In genomic region chr1:223678841-223679240, GRCh38 we compare ENCODE assay signal across 1 cellular context.
TF ChIP-seq lines count a peak whose summit lies in the region.

No MANE protein-coding gene starts in this region.

TF ChIP-seq in K562, 482 proteins besides CTCF, POLR2A, EP300 and RAD21 (continued from another document and continues in another):
- TF ChIP-seq COPS2 (conservative IDR thresholded peaks at IDR 0.05) (no peak), MYC (IDR thresholded peaks at IDR 0.05; ENCODE audit: low read depth, low read length) (peak; percentile 53; the same call in 1 of the 2 replicates), MYC (CRISPR knock-in tag; IDR thresholded peaks at IDR 0.05; ENCODE audit: borderline replicate concordance, low read depth) (no peak), ZKSCAN1 (IDR thresholded peaks at IDR 0.05; ENCODE audit: low read depth, low read length) (no peak), CBX1 (IDR thresholded peaks at IDR 0.05; ENCODE audit: low read depth) (no peak), RBFOX2 (IDR thresholded peaks at IDR 0.05; ENCODE audit: low read depth, low read length) (no peak), TRIM28 (IDR thresholded peaks at IDR 0.05) (peak; percentile 68), BRCA1 (IDR thresholded peaks at IDR 0.05) (no peak), BRCA1 (CRISPR knock-in tag; IDR thresholded peaks at IDR 0.05) (no peak), NCOA6 (IDR thresholded peaks at IDR 0.05) (no peak), TAF7 (tag; IDR thresholded peaks at IDR 0.05) (no peak), CXXC5 (CRISPR knock-in tag; IDR thresholded peaks at IDR 0.05) (peak; percentile 77), SIN3B (IDR thresholded peaks at IDR 0.05; ENCODE audit: low read depth) (no peak), WHSC1 (IDR thresholded peaks at IDR 0.05; ENCODE audit: low read length) (no peak), SMARCA5 (IDR thresholded peaks at IDR 0.05) (no peak), C11orf30 (IDR thresholded peaks at IDR 0.05; ENCODE audit: low read depth) (no peak), RCOR1 (IDR thresholded peaks at IDR 0.05; ENCODE audit: borderline replicate concordance in 1 of 2, low read depth in 2 of 2, low read length in 2 of 2) (peak; percentile 97 to 99), ARID3B (CRISPR knock-in tag; IDR thresholded peaks at IDR 0.05; ENCODE audit: borderline replicate concordance) (no peak), NFYB (IDR thresholded peaks at IDR 0.05; ENCODE audit: extremely low read depth, insufficient read length) (no peak), CREB1 (IDR thresholded peaks at IDR 0.05) (peak; percentile 68), CREB1 (CRISPR knock-in tag; IDR thresholded peaks at IDR 0.05) (peak; percentile 37; the same call in 1 of the 2 replicates), ZKSCAN8 (CRISPR knock-in tag; IDR thresholded peaks at IDR 0.05) (peak; percentile 63; the same call in 1 of the 2 replicates), CREB3 (tag; conservative IDR thresholded peaks at IDR 0.05; ENCODE audit: low read depth) (peak; percentile 53; the same call in 1 of the 2 replicates), NCOR1 (IDR thresholded peaks at IDR 0.05) (peak; percentile 92), CC2D1A (IDR thresholded peaks at IDR 0.05) (no peak; the same call in 1 of the 2 replicates), ZBTB43 (CRISPR knock-in tag; IDR thresholded peaks at IDR 0.05) (no peak), MED1 (CRISPR knock-in tag; IDR thresholded peaks at IDR 0.05; ENCODE audit: borderline replicate concordance) (no peak), HCFC1 (IDR thresholded peaks at IDR 0.05; ENCODE audit: low read depth, low read length) (no peak), ZSCAN29 (IDR thresholded peaks at IDR 0.05) (no peak), E2F5 (CRISPR knock-in tag; IDR thresholded peaks at IDR 0.05) (no peak), ZNF696 (CRISPR knock-in tag; conservative IDR thresholded peaks at IDR 0.05) (no peak), TCF3 (CRISPR knock-in tag; IDR thresholded peaks at IDR 0.05) (peak; percentile 97), ZNF644 (tag; IDR thresholded peaks at IDR 0.05; ENCODE audit: low read depth) (peak; percentile 82; the same call in 1 of the 2 replicates), SMARCB1 (IDR thresholded peaks at IDR 0.05; ENCODE audit: insufficient read length, low read depth) (no peak), CGGBP1 (CRISPR knock-in tag; IDR thresholded peaks at IDR 0.05) (no peak), GTF2F1 (IDR thresholded peaks at IDR 0.05; ENCODE audit: low read depth, low read length) (no peak), CBX3 (IDR thresholded peaks at IDR 0.05; ENCODE audit: borderline replicate concordance in 1 of 2, low read length in 2 of 2) (peak in 1 of 2 experiments; percentile 93; a peak in 2 of 3 replicates), ZNF146 (CRISPR knock-in tag; IDR thresholded peaks at IDR 0.05; ENCODE audit: unreplicated experiment) (no peak), L3MBTL2 (IDR thresholded peaks at IDR 0.05) (peak; percentile 86), HNRNPL (IDR thresholded peaks at IDR 0.05; ENCODE audit: low read depth, low read length) (no peak), MYNN (IDR thresholded peaks at IDR 0.05) (peak; percentile 47; the same call in 1 of the 2 replicates), MYNN (CRISPR knock-in tag; IDR thresholded peaks at IDR 0.05) (no peak), ZNF212 (CRISPR knock-in tag; IDR thresholded peaks at IDR 0.05) (no peak), ZFP36 (IDR thresholded peaks at IDR 0.05; ENCODE audit: low read depth, low read length, partially characterized antibody) (peak; percentile 30), E2F3 (CRISPR knock-in tag; IDR thresholded peaks at IDR 0.05) (no peak), JUNB (CRISPR knock-in tag; conservative IDR thresholded peaks at IDR 0.05) (no peak), ZNF586 (CRISPR knock-in tag; conservative IDR thresholded peaks at IDR 0.05) (no peak), ELF2 (CRISPR knock-in tag; IDR thresholded peaks at IDR 0.05) (no peak), HIVEP1 (CRISPR knock-in tag; IDR thresholded peaks at IDR 0.05) (no peak), GABPB1 (CRISPR knock-in tag; IDR thresholded peaks at IDR 0.05) (no peak), KLF13 (tag; IDR thresholded peaks at IDR 0.05; ENCODE audit: borderline replicate concordance, low read depth) (no peak), LCOR (CRISPR knock-in tag; IDR thresholded peaks at IDR 0.05) (0 out of 2 replicates have a peak, but pooled peaks have one; percentile 56), ZBTB7A (IDR thresholded peaks at IDR 0.05; ENCODE audit: borderline replicate concordance, control insufficient read depth, low read depth, low read length) (no peak), SNAPC5 (CRISPR knock-in tag; IDR thresholded peaks at IDR 0.05) (no peak), NFIC (IDR thresholded peaks at IDR 0.05) (peak; percentile 76), HEY1 (CRISPR knock-in tag; IDR thresholded peaks at IDR 0.05; ENCODE audit: borderline replicate concordance) (no peak), SNRNP70 (optimal IDR thresholded peaks at IDR 0.05; ENCODE audit: low read depth, low read length) (no peak), ZNF76 (CRISPR knock-in tag; IDR thresholded peaks at IDR 0.05; ENCODE audit: borderline replicate concordance) (no peak), FOXK2 (conservative IDR thresholded peaks at IDR 0.05 in 1 of 2, IDR thresholded peaks at IDR 0.05 in 1 of 2; ENCODE audit: low read depth in 2 of 2) (peak in 1 of 2 experiments; percentile 60; a peak in 2 of 4 replicates), SUPT5H (IDR thresholded peaks at IDR 0.05) (no peak)
- TF ChIP-seq, protein P1, sequence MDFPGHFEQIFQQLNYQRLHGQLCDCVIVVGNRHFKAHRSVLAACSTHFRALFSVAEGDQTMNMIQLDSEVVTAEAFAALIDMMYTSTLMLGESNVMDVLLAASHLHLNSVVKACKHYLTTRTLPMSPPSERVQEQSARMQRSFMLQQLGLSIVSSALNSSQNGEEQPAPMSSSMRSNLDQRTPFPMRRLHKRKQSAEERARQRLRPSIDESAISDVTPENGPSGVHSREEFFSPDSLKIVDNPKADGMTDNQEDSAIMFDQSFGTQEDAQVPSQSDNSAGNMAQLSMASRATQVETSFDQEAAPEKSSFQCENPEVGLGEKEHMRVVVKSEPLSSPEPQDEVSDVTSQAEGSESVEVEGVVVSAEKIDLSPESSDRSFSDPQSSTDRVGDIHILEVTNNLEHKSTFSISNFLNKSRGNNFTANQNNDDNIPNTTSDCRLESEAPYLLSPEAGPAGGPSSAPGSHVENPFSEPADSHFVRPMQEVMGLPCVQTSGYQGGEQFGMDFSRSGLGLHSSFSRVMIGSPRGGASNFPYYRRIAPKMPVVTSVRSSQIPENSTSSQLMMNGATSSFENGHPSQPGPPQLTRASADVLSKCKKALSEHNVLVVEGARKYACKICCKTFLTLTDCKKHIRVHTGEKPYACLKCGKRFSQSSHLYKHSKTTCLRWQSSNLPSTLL (IDR thresholded peaks at IDR 0.05) = no peak
- TF ChIP-seq, protein P2, sequence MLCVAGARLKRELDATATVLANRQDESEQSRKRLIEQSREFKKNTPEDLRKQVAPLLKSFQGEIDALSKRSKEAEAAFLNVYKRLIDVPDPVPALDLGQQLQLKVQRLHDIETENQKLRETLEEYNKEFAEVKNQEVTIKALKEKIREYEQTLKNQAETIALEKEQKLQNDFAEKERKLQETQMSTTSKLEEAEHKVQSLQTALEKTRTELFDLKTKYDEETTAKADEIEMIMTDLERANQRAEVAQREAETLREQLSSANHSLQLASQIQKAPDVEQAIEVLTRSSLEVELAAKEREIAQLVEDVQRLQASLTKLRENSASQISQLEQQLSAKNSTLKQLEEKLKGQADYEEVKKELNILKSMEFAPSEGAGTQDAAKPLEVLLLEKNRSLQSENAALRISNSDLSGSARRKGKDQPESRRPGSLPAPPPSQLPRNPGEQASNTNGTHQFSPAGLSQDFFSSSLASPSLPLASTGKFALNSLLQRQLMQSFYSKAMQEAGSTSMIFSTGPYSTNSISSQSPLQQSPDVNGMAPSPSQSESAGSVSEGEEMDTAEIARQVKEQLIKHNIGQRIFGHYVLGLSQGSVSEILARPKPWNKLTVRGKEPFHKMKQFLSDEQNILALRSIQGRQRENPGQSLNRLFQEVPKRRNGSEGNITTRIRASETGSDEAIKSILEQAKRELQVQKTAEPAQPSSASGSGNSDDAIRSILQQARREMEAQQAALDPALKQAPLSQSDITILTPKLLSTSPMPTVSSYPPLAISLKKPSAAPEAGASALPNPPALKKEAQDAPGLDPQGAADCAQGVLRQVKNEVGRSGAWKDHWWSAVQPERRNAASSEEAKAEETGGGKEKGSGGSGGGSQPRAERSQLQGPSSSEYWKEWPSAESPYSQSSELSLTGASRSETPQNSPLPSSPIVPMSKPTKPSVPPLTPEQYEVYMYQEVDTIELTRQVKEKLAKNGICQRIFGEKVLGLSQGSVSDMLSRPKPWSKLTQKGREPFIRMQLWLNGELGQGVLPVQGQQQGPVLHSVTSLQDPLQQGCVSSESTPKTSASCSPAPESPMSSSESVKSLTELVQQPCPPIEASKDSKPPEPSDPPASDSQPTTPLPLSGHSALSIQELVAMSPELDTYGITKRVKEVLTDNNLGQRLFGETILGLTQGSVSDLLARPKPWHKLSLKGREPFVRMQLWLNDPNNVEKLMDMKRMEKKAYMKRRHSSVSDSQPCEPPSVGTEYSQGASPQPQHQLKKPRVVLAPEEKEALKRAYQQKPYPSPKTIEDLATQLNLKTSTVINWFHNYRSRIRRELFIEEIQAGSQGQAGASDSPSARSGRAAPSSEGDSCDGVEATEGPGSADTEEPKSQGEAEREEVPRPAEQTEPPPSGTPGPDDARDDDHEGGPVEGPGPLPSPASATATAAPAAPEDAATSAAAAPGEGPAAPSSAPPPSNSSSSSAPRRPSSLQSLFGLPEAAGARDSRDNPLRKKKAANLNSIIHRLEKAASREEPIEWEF (CRISPR knock-in tag; IDR thresholded peaks at IDR 0.05) = no peak
- TF ChIP-seq, protein P3, sequence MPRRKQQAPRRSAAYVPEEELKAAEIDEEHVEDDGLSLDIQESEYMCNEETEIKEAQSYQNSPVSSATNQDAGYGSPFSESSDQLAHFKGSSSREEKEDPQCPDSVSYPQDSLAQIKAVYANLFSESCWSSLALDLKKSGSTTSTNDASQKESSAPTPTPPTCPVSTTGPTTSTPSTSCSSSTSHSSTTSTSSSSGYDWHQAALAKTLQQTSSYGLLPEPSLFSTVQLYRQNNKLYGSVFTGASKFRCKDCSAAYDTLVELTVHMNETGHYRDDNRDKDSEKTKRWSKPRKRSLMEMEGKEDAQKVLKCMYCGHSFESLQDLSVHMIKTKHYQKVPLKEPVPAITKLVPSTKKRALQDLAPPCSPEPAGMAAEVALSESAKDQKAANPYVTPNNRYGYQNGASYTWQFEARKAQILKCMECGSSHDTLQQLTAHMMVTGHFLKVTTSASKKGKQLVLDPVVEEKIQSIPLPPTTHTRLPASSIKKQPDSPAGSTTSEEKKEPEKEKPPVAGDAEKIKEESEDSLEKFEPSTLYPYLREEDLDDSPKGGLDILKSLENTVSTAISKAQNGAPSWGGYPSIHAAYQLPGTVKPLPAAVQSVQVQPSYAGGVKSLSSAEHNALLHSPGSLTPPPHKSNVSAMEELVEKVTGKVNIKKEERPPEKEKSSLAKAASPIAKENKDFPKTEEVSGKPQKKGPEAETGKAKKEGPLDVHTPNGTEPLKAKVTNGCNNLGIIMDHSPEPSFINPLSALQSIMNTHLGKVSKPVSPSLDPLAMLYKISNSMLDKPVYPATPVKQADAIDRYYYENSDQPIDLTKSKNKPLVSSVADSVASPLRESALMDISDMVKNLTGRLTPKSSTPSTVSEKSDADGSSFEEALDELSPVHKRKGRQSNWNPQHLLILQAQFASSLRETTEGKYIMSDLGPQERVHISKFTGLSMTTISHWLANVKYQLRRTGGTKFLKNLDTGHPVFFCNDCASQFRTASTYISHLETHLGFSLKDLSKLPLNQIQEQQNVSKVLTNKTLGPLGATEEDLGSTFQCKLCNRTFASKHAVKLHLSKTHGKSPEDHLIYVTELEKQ (CRISPR knock-in tag; IDR thresholded peaks at IDR 0.05) = no peak
